13 cellular contexts compared by ENCODE assay signal in genomic region chr1:111193712-111194480, GRCh38. TPM values are rescaled to one million over a fixed set of nuclear protein-coding genes. Genes with fewer than 3 reads are reported as not detected.
DNase-seq lines count a peak whose midpoint lies in the region; ATAC-seq and TF ChIP-seq lines count a peak whose summit lies in the region.
"Had no signal": no experiment of that assay in that cellular context is flagged by ENCODE, and none has a peak within 500 bp of the region (broad histone marks: within the 10 kb centered on the region; RNA-seq: fewer than 3 reads in every experiment).

No MANE protein-coding gene starts in this region.

- H3K4me2 ChIP-seq in Karpas-422 (ENCODE audit: low read depth, low read length, poor library complexity, severe bottlenecking) = no peak overlapping the region

- H3K9me2 ChIP-seq in Karpas-422 (replicated peaks; ENCODE audit: insufficient read depth, low read length) = no peaks in the 10 kb centered on the region

- H3K27me3 ChIP-seq in Caco-2 (replicated peaks; ENCODE audit: control insufficient read depth, insufficient read depth, low read length) (no peaks in the 10 kb centered on the region), Karpas-422 (ENCODE audit: low read length) (no peaks in the 10 kb centered on the region)

- H3K4me3 Mint-ChIP-seq in Caco-2 (ENCODE audit: unreplicated experiment) (no peak overlapping the region), natural killer cell (peak overlapping the region; percentile 94)
- H3K4me3 Mint-ChIP-seq in dendritic cell treated with granulocyte-macrophage colony-stimulating factor and Interleukin-4, amounts not matched to agents 40 ng/mL and 50 ng/mL, for 4 days = no peak overlapping the region

- CTCF ChIA-PET in Caco-2 (lab: Charles Lee) = no interaction called here

- POLR2A ChIA-PET in Caco-2 (lab: Charles Lee) = no interaction called here

- H3K9me3 Mint-ChIP-seq in Caco-2 (ENCODE audit: unreplicated experiment) = no peaks in the 10 kb centered on the region
- no peaks in the 10 kb centered on the region for H3K9me3 Mint-ChIP-seq in dendritic cell treated with granulocyte-macrophage colony-stimulating factor and Interleukin-4, amounts not matched to agents 40 ng/mL and 50 ng/mL, for 4 days
- H3K9me3 Mint-ChIP-seq in natural killer cell = no peaks in the 10 kb centered on the region

- H3K36me3 Mint-ChIP-seq in Caco-2 (ENCODE audit: insufficient read depth, unreplicated experiment) (peaks cover 35% of the 10 kb centered on the region), natural killer cell (peaks cover 44% of the 10 kb centered on the region)
- peaks cover 73% of the 10 kb centered on the region for H3K36me3 Mint-ChIP-seq in dendritic cell treated with granulocyte-macrophage colony-stimulating factor and Interleukin-4, amounts not matched to agents 40 ng/mL and 50 ng/mL, for 4 days (ENCODE audit: low read depth)

- no peak for TF ChIP-seq CTCF in Caco-2 (IDR thresholded peaks at IDR 0.05; ENCODE audit: insufficient read depth in 1 of 2, low read depth in 1 of 2, low read length in 1 of 2, severe bottlenecking in 1 of 2, unreplicated experiment in 1 of 2)
- no peak for TF ChIP-seq CTCF in natural killer cell (IDR thresholded peaks at IDR 0.05)

- peak in 1 of 3 donors; percentile 28 for ATAC-seq in natural killer cell
- no peak for ATAC-seq in HG03571 (IDR thresholded peaks at IDR 0.05; ENCODE audit: unreplicated experiment)
- ATAC-seq in left cardiac atrium = no peak
- no peak for ATAC-seq in HG03354 (IDR thresholded peaks at IDR 0.05; ENCODE audit: poor library complexity, severe bottlenecking, unreplicated experiment)
- ATAC-seq in HG02970 (IDR thresholded peaks at IDR 0.05; ENCODE audit: low FRiP score, unreplicated experiment) = no peak

- peak overlapping the region; percentile 42 for H3K27ac ChIP-seq in Karpas-422 (ENCODE audit: low read length)
- H3K27ac ChIP-seq: SK-N-MC had no signal

- no peak overlapping the region for H2AFZ ChIP-seq in Karpas-422 (ENCODE audit: low read length)

- H3K4me3 ChIP-seq in Caco-2 (ENCODE audit: low read depth, low read length) = no peak overlapping the region
- H3K4me3 ChIP-seq in Karpas-422 (ENCODE audit: low read length) = no peak overlapping the region
- H3K4me3 ChIP-seq: SK-N-MC had no signal

- H3K27me3 Mint-ChIP-seq in Caco-2 (ENCODE audit: insufficient read depth, unreplicated experiment) = no peaks in the 10 kb centered on the region
- H3K27me3 Mint-ChIP-seq in dendritic cell treated with granulocyte-macrophage colony-stimulating factor and Interleukin-4, amounts not matched to agents 40 ng/mL and 50 ng/mL, for 4 days = no peaks in the 10 kb centered on the region
- no peaks in the 10 kb centered on the region for H3K27me3 Mint-ChIP-seq in natural killer cell (ENCODE audit: low read depth in 2 of 2)

- H3K9me3 ChIP-seq in Caco-2 (no peaks in the 10 kb centered on the region), Karpas-422 (ENCODE audit: low read length) (no peaks in the 10 kb centered on the region)

- H3K79me2 ChIP-seq in Karpas-422 (ENCODE audit: low read length) = no peaks in the 10 kb centered on the region

- DNase-seq in Caco-2 (no peak), Karpas-422 (no peak), natural killer cell (no peak), left cardiac atrium (no peak)
- DNase-seq: central memory CD4-positive, alpha-beta T cell; DMS79; GOT3; NCI-H524 treated with DMSO at 0.1 percent for 48 hours had no signal

- H4K20me1 ChIP-seq in Karpas-422 (ENCODE audit: insufficient read depth, low read depth, low read length) = no peaks in the 10 kb centered on the region

- H3K9ac ChIP-seq in Karpas-422 (ENCODE audit: low read length) = no peak overlapping the region

- H3K4me1 ChIP-seq in Caco-2 (peaks cover 38% of the 10 kb centered on the region), Karpas-422 (ENCODE audit: low read length) (peaks cover 30% of the 10 kb centered on the region)

- intact Hi-C loops in Caco-2 (cut with micrococcal nuclease; ENCODE audit: unreplicated experiment) (no loop called here), natural killer cell (cut with micrococcal nuclease) (loop anchor here (5.0 kb wide), 1 partner anchor 33 kb away; the partner anchor contains the start of gene CHI3L2), left cardiac atrium (cut with DNase I) (no loop called here)
- intact Hi-C loops in dendritic cell treated with granulocyte-macrophage colony-stimulating factor and Interleukin-4, amounts not matched to agents 40 ng/mL and 50 ng/mL, for 4 days (cut with micrococcal nuclease) = no loop called here

- H3K4me1 Mint-ChIP-seq in Caco-2 (ENCODE audit: low read depth, unreplicated experiment) = peaks cover 26% of the 10 kb centered on the region
- peaks cover 92% of the 10 kb centered on the region for H3K4me1 Mint-ChIP-seq in dendritic cell treated with granulocyte-macrophage colony-stimulating factor and Interleukin-4, amounts not matched to agents 40 ng/mL and 50 ng/mL, for 4 days (ENCODE audit: low read depth)
- H3K4me1 Mint-ChIP-seq in natural killer cell = peaks cover 94 to 99% of the 10 kb centered on the region in 2 donors

- peaks cover 3% of the 10 kb centered on the region for H3K36me3 ChIP-seq in Caco-2 (ENCODE audit: control insufficient read depth, insufficient read depth, low read length)
- H3K36me3 ChIP-seq in Karpas-422 (ENCODE audit: insufficient read depth, low read length) = peaks cover 29% of the 10 kb centered on the region; the same call in 1 of the 2 replicates

- peak overlapping the region; percentile 84 for H3K27ac Mint-ChIP-seq in Caco-2 (ENCODE audit: unreplicated experiment)
- peak overlapping the region; percentile 81 for H3K27ac Mint-ChIP-seq in dendritic cell treated with granulocyte-macrophage colony-stimulating factor and Interleukin-4, amounts not matched to agents 40 ng/mL and 50 ng/mL, for 4 days
- H3K27ac Mint-ChIP-seq in natural killer cell = peak overlapping the region; percentile 91 to 95

- BruUV-seq in Caco-2 (replicated peaks; lab: Mats Ljungman, UMichigan) = no TSS peak

RNA-seq across cellular contexts. Expression of gene DENND2D, which starts 6.5 kb away (rescaled TPM):
- total RNA-seq in Caco-2 (2022) (20.4 and 23.2 TPM in 2 replicates), natural killer cell (100 to 1,000 TPM; 203 to 297 (median 203) TPM), left cardiac atrium (10 to 100 TPM in 1 of 2 donors, 1 to 10 TPM in 1; 8.6 to 10.6 TPM)
- 80.2 and 90.9 TPM in 2 replicates for total RNA-seq in Karpas-422 (2014; rRNA removed; shearing (Covaris generic); ENCODE audit: low replicate concordance)

RNA-seq across cellular contexts. Expression of gene CHI3L2, which starts 33.6 kb away (rescaled TPM):
- not detected in 2 replicates for total RNA-seq in Caco-2 (2022)
- total RNA-seq in Karpas-422 (2014; rRNA removed; shearing (Covaris generic); ENCODE audit: low replicate concordance) = not detected in 2 replicates
- total RNA-seq in natural killer cell = 10 to 100 TPM; 13.5 to 21.1 (median 17.0) TPM
- total RNA-seq in left cardiac atrium = 10 to 100 TPM; 11.7 to 36.8 TPM

RNA-seq across cellular contexts. Expression of gene CEPT1, which starts 53.9 kb away (rescaled TPM):
- total RNA-seq in Caco-2 (2022) (17.3 and 19.1 TPM in 2 replicates), natural killer cell (10 to 100 TPM; 35.4 to 49.5 (median 40.9) TPM), left cardiac atrium (10 to 100 TPM; 15.8 to 17.6 TPM)
- 60.5 and 136 TPM in 2 replicates for total RNA-seq in Karpas-422 (2014; rRNA removed; shearing (Covaris generic); ENCODE audit: low replicate concordance)

RNA-seq across cellular contexts. Expression of gene DRAM2, which starts 54.0 kb away (rescaled TPM):
- total RNA-seq in Caco-2 (2022) = 25.3 and 29.0 TPM in 2 replicates
- total RNA-seq in Karpas-422 (2014; rRNA removed; shearing (Covaris generic); ENCODE audit: low replicate concordance) = 142 and 268 TPM in 2 replicates
- 10 to 100 TPM; 35.8 to 40.8 (median 36.4) TPM for total RNA-seq in natural killer cell
- total RNA-seq in left cardiac atrium = 10 to 100 TPM; 43.5 to 44.6 TPM
